ENCODE assay signal across 9 cellular contexts in the genomic region with DNA sequence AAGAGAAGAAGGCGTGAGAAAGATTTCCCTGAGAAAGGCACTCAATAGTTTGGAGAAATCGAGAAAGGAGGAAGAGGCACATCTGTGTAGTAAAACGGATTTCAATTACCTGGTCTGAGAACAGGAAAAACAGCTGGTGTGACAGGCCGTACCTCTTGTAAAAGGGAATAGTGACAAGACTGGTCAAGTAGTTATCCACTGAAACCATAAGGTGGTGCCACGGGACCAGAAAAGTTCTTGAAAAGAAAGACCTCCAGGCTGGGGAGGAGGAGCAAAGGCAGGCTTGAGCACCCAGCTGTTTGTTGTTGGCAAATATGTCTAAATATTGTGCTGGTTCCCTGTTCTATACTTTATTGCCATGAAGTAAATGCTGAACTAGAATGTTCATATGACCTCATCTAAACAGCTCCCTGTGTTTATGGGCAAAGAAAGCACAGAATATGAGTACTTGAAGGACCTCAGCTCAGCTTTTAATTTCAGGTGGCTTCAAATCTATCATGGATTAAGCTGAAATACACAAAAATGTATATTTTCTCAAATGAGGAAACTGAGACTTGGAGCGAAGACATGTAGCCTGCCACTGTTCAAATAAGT. TPM values are rescaled to one million over a fixed set of nuclear protein-coding genes. Genes with fewer than 3 reads are reported as not detected.
DNase-seq lines count a peak whose midpoint lies in the region; ATAC-seq and TF ChIP-seq lines count a peak whose summit lies in the region.
"Had no signal": no experiment of that assay in that cellular context is flagged by ENCODE, and none has a peak within 500 bp of the region (broad histone marks: within the 10 kb centered on the region; RNA-seq: fewer than 3 reads in every experiment).

No MANE protein-coding gene starts in this region.

- no peak overlapping the region for H3K4me3 Mint-ChIP-seq in T-cell
- H3K4me3 Mint-ChIP-seq: activated naive CD8-positive, alpha-beta T cell had no signal

- H3K9me3 Mint-ChIP-seq in T-cell = peaks cover 0 to 3% (median 0%) of the 10 kb centered on the region in 3 donors

- 26 to 28% methylated on average over 6 of the region's 6 CpGs for WGBS in upper lobe of left lung, 2 donors

- TF ChIP-seq CTCF in 22Rv1 (IDR thresholded peaks at IDR 0.05) = peak; percentile 72
- TF ChIP-seq CTCF in RWPE2 (IDR thresholded peaks at IDR 0.05; ENCODE audit: poor library complexity, severe bottlenecking) = peak; percentile 10
- peak in 1 of 6 experiments; percentile 14 for TF ChIP-seq CTCF in upper lobe of left lung (IDR thresholded peaks at IDR 0.05)

- H3K36me3 ChIP-seq in RWPE2 (ENCODE audit: low read depth) (no peaks in the 10 kb centered on the region), upper lobe of left lung (no peaks in the 10 kb centered on the region)

- intact Hi-C loops in left colon (cut with DNase I, micrococcal nuclease) = no loop called here

- POLR2A ChIA-PET in T-cell (lab: Charles Lee) = no interaction called here

- CTCF ChIA-PET in T-cell (lab: Charles Lee) = no interaction called here

- no peak for DNase-seq in RWPE2 (ENCODE audit: low spot score)
- DNase-seq in left colon = peak; percentile 43 to 50
- DNase-seq in T-cell = no peak
- DNase-seq in NCI-H2081 treated with DMSO at 0.1 percent for 48 hours (lab: John Stamatoyannopoulos, UW) = no peak
- no peak for DNase-seq in upper lobe of left lung

- TF ChIP-seq POLR2A in upper lobe of left lung (IDR thresholded peaks at IDR 0.05) = no peak

- no peaks in the 10 kb centered on the region for H3K9me3 ChIP-seq in RWPE2 (ENCODE audit: severe bottlenecking)
- no peaks in the 10 kb centered on the region for H3K9me3 ChIP-seq in upper lobe of left lung

- ATAC-seq in GM18511 (IDR thresholded peaks at IDR 0.05; ENCODE audit: unreplicated experiment) = peak; percentile 74
- ATAC-seq in HG03039 (IDR thresholded peaks at IDR 0.05; ENCODE audit: unreplicated experiment) = peak; percentile 53
- no peak for ATAC-seq in RWPE2 (ENCODE audit: low read depth)
- ATAC-seq in left colon = peak; percentile 87
- ATAC-seq in T-cell (replicated peaks in 1 of 4) = no peak
- no peak for ATAC-seq in upper lobe of left lung (ENCODE audit: low FRiP score in 2 of 2)

- no peak overlapping the region for H3K27ac ChIP-seq in 22Rv1
- no peak overlapping the region for H3K27ac ChIP-seq in RWPE2 (ENCODE audit: poor library complexity, severe bottlenecking)
- no peak overlapping the region for H3K27ac ChIP-seq in upper lobe of left lung

- no peak overlapping the region for H3K27ac Mint-ChIP-seq in T-cell
- H3K27ac Mint-ChIP-seq: activated naive CD8-positive, alpha-beta T cell had no signal

- no peak overlapping the region for H3K4me3 ChIP-seq in RWPE2 (ENCODE audit: severe bottlenecking)
- H3K4me3 ChIP-seq in upper lobe of left lung = no peak overlapping the region

- peaks cover 4% of the 10 kb centered on the region in 3 donors for H3K4me1 Mint-ChIP-seq in T-cell

- H3K27me3 ChIP-seq in RWPE2 (ENCODE audit: insufficient read depth, poor library complexity, severe bottlenecking) (no peaks in the 10 kb centered on the region), upper lobe of left lung (no peaks in the 10 kb centered on the region)

- H3K4me1 ChIP-seq in RWPE2 (ENCODE audit: insufficient read depth, poor library complexity, severe bottlenecking) (no peaks in the 10 kb centered on the region), upper lobe of left lung (no peaks in the 10 kb centered on the region)

- no peaks in the 10 kb centered on the region for H3K36me3 Mint-ChIP-seq in T-cell
- H3K36me3 Mint-ChIP-seq: activated naive CD8-positive, alpha-beta T cell had no signal

- H3K27me3 Mint-ChIP-seq in T-cell = peaks cover 16 to 28% of the 10 kb centered on the region in 2 donors

- TF ChIP-seq EP300 in upper lobe of left lung (IDR thresholded peaks at IDR 0.05) = no peak

RNA-seq across cellular contexts. Expression of gene HAO2, which starts 4.0 kb away (rescaled TPM):
- not detected for total RNA-seq in left colon
- total RNA-seq in T-cell = not detected
- 1 to 10 TPM in 1 of 6 donors, under 1 TPM in 1, not detected in 4; 0.30 to 1.0 TPM for total RNA-seq in upper lobe of left lung

RNA-seq across cellular contexts. Expression of gene HSD3B2, which starts 42.4 kb away (rescaled TPM):
- total RNA-seq in left colon (10 to 100 TPM in 1 of 2 donors, 1 to 10 TPM in 1; 3.2 to 16.6 TPM), T-cell (1 to 10 TPM in 2 of 5 donors, under 1 TPM in 1, not detected in 2; 0.59 to 2.6 (median 1.1) TPM), upper lobe of left lung (1 to 10 TPM in 2 of 6 donors, not detected in 4; 2.1 TPM)

Comparison
In these comparisons a context has a peak if more than half of its experiments do, and no peak if none do; other contexts are left out.
1. ATAC-seq: peak in GM18511 (single experiment), HG03039 (single experiment) and left colon (single experiment); none in RWPE2 (single experiment), T-cell (0 of 4) and upper lobe of left lung (0 of 2).
2. DNase-seq: peak in left colon (2 of 2); none in RWPE2 (single experiment), T-cell (0 of 34), NCI-H2081 treated with DMSO at 0.1 percent for 48 hours (single experiment) and upper lobe of left lung (0 of 2).